10 cellular contexts compared by ENCODE assay signal in genomic region chr18:46411191-46411590, GRCh38.
DNase-seq lines count a peak whose midpoint lies in the region; ATAC-seq, FAIRE-seq and TF ChIP-seq lines count a peak whose summit lies in the region.
"Had no signal": no experiment of that assay in that cellular context is flagged by ENCODE, and none has a peak within 500 bp of the region (broad histone marks: within the 10 kb centered on the region; RNA-seq: fewer than 3 reads in every experiment).

No MANE protein-coding gene starts in this region.

- H2AK5ac ChIP-seq in H1 (ENCODE audit: low read depth, low read length): no peak overlapping the region

- 0 out of 2 replicates have a peak overlapping the region, but pooled peaks have one; percentile 55 for H2BK20ac ChIP-seq in H1 (ENCODE audit: low read length)

- H3K4me1 ChIP-seq in H1 (replicated peaks in 1 of 4; ENCODE audit: control insufficient read depth in 3 of 4, insufficient read depth in 4 of 4, low read length in 3 of 4): peaks cover 20 to 38% (median 26%) of the 10 kb centered on the region in 4 experiments
- H3K4me1 ChIP-seq in body of pancreas: no peaks in the 10 kb centered on the region

- no peaks in the 10 kb centered on the region for H3K9me2 ChIP-seq in neural cell (ENCODE audit: insufficient read depth, low read length)

- no peak overlapping the region for H3K27ac ChIP-seq in H1 (ENCODE audit: low read depth, low read length)
- peak overlapping the region; percentile 42 for H3K27ac ChIP-seq in neural cell (ENCODE audit: low read length)
- H3K27ac ChIP-seq in body of pancreas: no peak overlapping the region

- H3K9ac ChIP-seq in H1 (replicated peaks in 1 of 4; ENCODE audit: extremely low read depth in 1 of 4, low read depth in 3 of 4, low read length in 3 of 4): no peak overlapping the region
- no peak overlapping the region for H3K9ac ChIP-seq in neural cell (ENCODE audit: low read length)

- H3K36me3 ChIP-seq in H1 (ENCODE audit: control insufficient read depth in 2 of 4, insufficient read depth in 4 of 4, low read length in 3 of 4) (no peaks in the 10 kb centered on the region), neural cell (ENCODE audit: insufficient read depth, low read length) (no peaks in the 10 kb centered on the region), body of pancreas (replicated peaks in 1 of 2; ENCODE audit: insufficient read depth in 1 of 2, low read depth in 2 of 2) (no peaks in the 10 kb centered on the region)

- H3K23ac ChIP-seq in H1 (ENCODE audit: insufficient read length): no peak overlapping the region

- no peaks in the 10 kb centered on the region for H3F3A ChIP-seq in neural cell (ENCODE audit: insufficient read depth, low read length, poor library complexity, severe bottlenecking)

- H3K9me3 Mint-ChIP-seq in natural killer cell: no peaks in the 10 kb centered on the region
- H3K9me3 Mint-ChIP-seq in natural killer cell treated with Interleukin-12 subunit alpha and Interleukin-12 subunit beta and Interleukin-15 and Interleukin-18, amount 100 ng/mL, for 72 hours: no peaks in the 10 kb centered on the region
- no peaks in the 10 kb centered on the region for H3K9me3 Mint-ChIP-seq in activated naive CD4-positive, alpha-beta T cell treated with anti-CD3 and anti-CD28 coated beads for 36 hours
- H3K9me3 Mint-ChIP-seq: CD4-positive, alpha-beta memory T cell had no signal

- no peak overlapping the region for H3K4me2 ChIP-seq in H1 (ENCODE audit: insufficient read depth in 1 of 2, low read depth in 2 of 2, low read length in 2 of 2)
- H3K4me2 ChIP-seq in neural cell (ENCODE audit: low read length): no peak overlapping the region

- H2BK15ac ChIP-seq in H1 (ENCODE audit: low read length): no peak overlapping the region

- no peaks in the 10 kb centered on the region for H3K79me2 ChIP-seq in H1 (ENCODE audit: control insufficient read depth in 1 of 2, insufficient read depth in 2 of 2, low read length in 2 of 2)
- H3K79me2 ChIP-seq in neural cell (replicated peaks; ENCODE audit: insufficient read depth, low read length): peaks cover 5% of the 10 kb centered on the region

- H3K4me3 ChIP-seq in H1 (ENCODE audit: extremely low read depth in 1 of 4, insufficient read depth in 2 of 4, low read depth in 3 of 4, low read length in 4 of 4) (no peak overlapping the region), neural cell (ENCODE audit: low read length) (peak overlapping the region; percentile 33), body of pancreas (no peak overlapping the region)

- peaks cover 0 to 2% of the 10 kb centered on the region in 2 experiments for H4K20me1 ChIP-seq in H1 (replicated peaks in 1 of 2; ENCODE audit: control insufficient read depth in 1 of 2, insufficient read depth in 2 of 2, low read length in 2 of 2)
- H4K20me1 ChIP-seq in neural cell (ENCODE audit: insufficient read depth): no peaks in the 10 kb centered on the region

- no peaks in the 10 kb centered on the region for H3K27me3 Mint-ChIP-seq in natural killer cell (ENCODE audit: low read depth in 2 of 2)
- H3K27me3 Mint-ChIP-seq in natural killer cell treated with Interleukin-12 subunit alpha and Interleukin-12 subunit beta and Interleukin-15 and Interleukin-18, amount 100 ng/mL, for 72 hours: no peaks in the 10 kb centered on the region
- no peaks in the 10 kb centered on the region for H3K27me3 Mint-ChIP-seq in activated naive CD4-positive, alpha-beta T cell treated with anti-CD3 and anti-CD28 coated beads for 36 hours (ENCODE audit: low read depth)

- ATAC-seq in natural killer cell (no peak), body of pancreas (no peak), HG02973 (IDR thresholded peaks at IDR 0.05; ENCODE audit: unreplicated experiment) (no peak)
- no peak for ATAC-seq in natural killer cell treated with Interleukin-12 subunit alpha and Interleukin-12 subunit beta and Interleukin-15 and Interleukin-18, amount 100 ng/mL, for 72 hours
- ATAC-seq: HCT116 had no signal

- DNase-seq in natural killer cell (no peak), H1 (ENCODE audit: low read depth in 1 of 2, low spot score in 2 of 2) (no peak), body of pancreas (no peak)
- no peak for DNase-seq in natural killer cell treated with Interleukin-12 subunit alpha and Interleukin-12 subunit beta and Interleukin-15 and Interleukin-18, amount 100 ng/mL, for 72 hours (ENCODE audit: low spot score)
- no peak for DNase-seq in activated naive CD4-positive, alpha-beta T cell treated with anti-CD3 and anti-CD28 coated beads for 36 hours
- DNase-seq: Calu3; CD4-positive, alpha-beta memory T cell had no signal

- H3K14ac ChIP-seq in H1 (ENCODE audit: insufficient read length): no peak overlapping the region

- H4K91ac ChIP-seq in H1 (replicated peaks; ENCODE audit: insufficient read length, low read length): no peak overlapping the region

- TF ChIP-seq CTCF in natural killer cell (IDR thresholded peaks at IDR 0.05) (no peak), H1 (IDR thresholded peaks at IDR 0.05; ENCODE audit: control extremely low read depth in 1 of 3, insufficient read depth in 1 of 3, low read depth in 1 of 3, low read length in 3 of 3) (no peak), neural cell (IDR thresholded peaks at IDR 0.05; ENCODE audit: poor library complexity, severe bottlenecking) (no peak), body of pancreas (IDR thresholded peaks at IDR 0.05) (no peak)

- TF ChIP-seq RAD21 in H1 (IDR thresholded peaks at IDR 0.05 in 1 of 2, conservative IDR thresholded peaks at IDR 0.05 in 1 of 2; ENCODE audit: low read depth in 2 of 2, low read length in 2 of 2) (no peak), neural cell (conservative IDR thresholded peaks at IDR 0.05) (no peak)

- H2BK5ac ChIP-seq in H1 (ENCODE audit: low read depth, low read length): no peak overlapping the region

- 82% methylated on average over 3 of the region's 3 CpGs; no CpG with 5 or more reads in 1 of the 2 experiments for WGBS in H1 (ENCODE audit: extremely low coverage in 1 of 2, insufficient coverage in 1 of 2, insufficient read length in 1 of 2, insufficient replicate concordance in 2 of 2, low coverage in 1 of 2, low lambda C conversion rate in 2 of 2, missing lambda C conversion rate in 1 of 2), 2 experiments
- 73 to 82% methylated on average over 3 of the region's 3 CpGs for WGBS in body of pancreas, 2 donors

- H3K4me1 Mint-ChIP-seq in natural killer cell: peaks cover 82 to 84% of the 10 kb centered on the region in 2 donors
- H3K4me1 Mint-ChIP-seq in natural killer cell treated with Interleukin-12 subunit alpha and Interleukin-12 subunit beta and Interleukin-15 and Interleukin-18, amount 100 ng/mL, for 72 hours (ENCODE audit: low read depth in 2 of 2): peaks cover 44 to 63% of the 10 kb centered on the region in 2 donors
- H3K4me1 Mint-ChIP-seq in activated naive CD4-positive, alpha-beta T cell treated with anti-CD3 and anti-CD28 coated beads for 36 hours (ENCODE audit: low read depth): no peaks in the 10 kb centered on the region
- H3K4me1 Mint-ChIP-seq: CD4-positive, alpha-beta memory T cell had no signal

- H3K27me3 ChIP-seq in H1 (replicated peaks in 1 of 4; ENCODE audit: control insufficient read depth in 3 of 4, extremely low read depth in 1 of 4, insufficient read depth in 3 of 4, low read length in 3 of 4): no peaks in the 10 kb centered on the region; a peak in 2 of 7 replicates
- H3K27me3 ChIP-seq in neural cell (ENCODE audit: insufficient read depth, low read depth, low read length): no peaks in the 10 kb centered on the region
- H3K27me3 ChIP-seq in body of pancreas: no peaks in the 10 kb centered on the region

- POLR2A ChIA-PET in H1 (lab: Charles Lee; ENCODE audit: partially characterized antibody): interaction anchor here (1.0 to 1.3 kb wide), 3 partner anchors 15 to 59 kb away, joined by 3 read pairs; no protein-coding TSS in a partner anchor

- H4K8ac ChIP-seq in H1 (ENCODE audit: extremely low read depth, insufficient read depth, low read length): no peak overlapping the region

- no peak overlapping the region for H2BK120ac ChIP-seq in H1 (replicated peaks; ENCODE audit: low read depth, low read length)

- peak overlapping the region; percentile 57 to 70 for H3K27ac Mint-ChIP-seq in natural killer cell
- H3K27ac Mint-ChIP-seq in natural killer cell treated with Interleukin-12 subunit alpha and Interleukin-12 subunit beta and Interleukin-15 and Interleukin-18, amount 100 ng/mL, for 72 hours: no peak overlapping the region
- no peak overlapping the region for H3K27ac Mint-ChIP-seq in activated naive CD4-positive, alpha-beta T cell treated with anti-CD3 and anti-CD28 coated beads for 36 hours
- H3K27ac Mint-ChIP-seq: CD4-positive, alpha-beta memory T cell had no signal

- no peak overlapping the region for H3K18ac ChIP-seq in H1 (ENCODE audit: extremely low read depth, low read length)

- no peak overlapping the region for H2BK12ac ChIP-seq in H1 (ENCODE audit: low read depth, low read length)

- no peaks in the 10 kb centered on the region for H3K36me3 Mint-ChIP-seq in natural killer cell
- no peaks in the 10 kb centered on the region for H3K36me3 Mint-ChIP-seq in natural killer cell treated with Interleukin-12 subunit alpha and Interleukin-12 subunit beta and Interleukin-15 and Interleukin-18, amount 100 ng/mL, for 72 hours
- H3K36me3 Mint-ChIP-seq in activated naive CD4-positive, alpha-beta T cell treated with anti-CD3 and anti-CD28 coated beads for 36 hours (ENCODE audit: low read depth): no peaks in the 10 kb centered on the region
- H3K36me3 Mint-ChIP-seq: CD4-positive, alpha-beta memory T cell had no signal

- H2AFZ ChIP-seq in H1 (ENCODE audit: low read length) (no peak overlapping the region), neural cell (ENCODE audit: low read depth, low read length) (no peak overlapping the region)

- H3K23me2 ChIP-seq in H1 (ENCODE audit: low read depth, low read length): no peaks in the 10 kb centered on the region

- H3K9me3 ChIP-seq in H1 (ENCODE audit: insufficient read depth in 2 of 2, low read depth in 1 of 2, low read length in 1 of 2) (no peaks in the 10 kb centered on the region), neural cell (ENCODE audit: low read length) (no peaks in the 10 kb centered on the region), body of pancreas (no peaks in the 10 kb centered on the region)

- FAIRE-seq in H1 (lab: Jason Lieb, UNC): no peak

- intact Hi-C loops in natural killer cell (cut with micrococcal nuclease) (no loop called here), body of pancreas (cut with DNase I) (no loop called here)
- intact Hi-C loops in activated naive CD4-positive, alpha-beta T cell treated with anti-CD3 and anti-CD28 coated beads for 36 hours (cut with micrococcal nuclease): no loop called here

- H3K4ac ChIP-seq in H1 (replicated peaks; ENCODE audit: insufficient read length, low read depth, low read length): no peak overlapping the region

- no peaks in the 10 kb centered on the region for H3K79me1 ChIP-seq in H1 (ENCODE audit: low read depth, low read length)

- no peak overlapping the region for H3K56ac ChIP-seq in H1 (replicated peaks; ENCODE audit: insufficient read length, low read depth, low read length)

- CTCF ChIA-PET in H1 (lab: Charles Lee; ENCODE audit: partially characterized antibody): interaction anchor here (0.6 to 13.1 kb wide), 15 partner anchors 8 to 130 kb away, joined by 3 to 150 read pairs (median 4); no protein-coding TSS in a partner anchor
- CTCF ChIA-PET in activated naive CD4-positive, alpha-beta T cell treated with anti-CD3 and anti-CD28 coated beads for 36 hours (lab: Charles Lee): no interaction called here

- no peak overlapping the region for H3K4me3 Mint-ChIP-seq in natural killer cell
- no peak overlapping the region for H3K4me3 Mint-ChIP-seq in natural killer cell treated with Interleukin-12 subunit alpha and Interleukin-12 subunit beta and Interleukin-15 and Interleukin-18, amount 100 ng/mL, for 72 hours
- H3K4me3 Mint-ChIP-seq in activated naive CD4-positive, alpha-beta T cell treated with anti-CD3 and anti-CD28 coated beads for 36 hours: no peak overlapping the region
- H3K4me3 Mint-ChIP-seq: CD4-positive, alpha-beta memory T cell had no signal

- TF ChIP-seq EP300 in H1 (IDR thresholded peaks at IDR 0.05; ENCODE audit: borderline replicate concordance in 1 of 2, low read depth in 2 of 2, low read length in 2 of 2) (no peak), neural cell (conservative IDR thresholded peaks at IDR 0.05; ENCODE audit: poor library complexity, severe bottlenecking) (no peak)

- H4K5ac ChIP-seq in H1 (ENCODE audit: insufficient read length, low read depth, low read length): no peak overlapping the region

- TF ChIP-seq POLR2A in H1 (IDR thresholded peaks at IDR 0.05; ENCODE audit: control extremely low read depth in 1 of 2, low read depth in 2 of 2, low read length in 2 of 2) (no peak), body of pancreas (IDR thresholded peaks at IDR 0.05) (no peak)

Comparison
In these comparisons a context has a peak if more than half of its experiments do, and no peak if none do; other contexts are left out.
1. H3K27ac Mint-ChIP-seq: peak in natural killer cell (2 of 2); none in natural killer cell treated with Interleukin-12 subunit alpha and Interleukin-12 subunit beta and Interleukin-15 and Interleukin-18, amount 100 ng/mL, for 72 hours (0 of 2) and activated naive CD4-positive, alpha-beta T cell treated with anti-CD3 and anti-CD28 coated beads for 36 hours (single experiment).